ENCODE assay signal across 29 cellular contexts in the genomic region with DNA sequence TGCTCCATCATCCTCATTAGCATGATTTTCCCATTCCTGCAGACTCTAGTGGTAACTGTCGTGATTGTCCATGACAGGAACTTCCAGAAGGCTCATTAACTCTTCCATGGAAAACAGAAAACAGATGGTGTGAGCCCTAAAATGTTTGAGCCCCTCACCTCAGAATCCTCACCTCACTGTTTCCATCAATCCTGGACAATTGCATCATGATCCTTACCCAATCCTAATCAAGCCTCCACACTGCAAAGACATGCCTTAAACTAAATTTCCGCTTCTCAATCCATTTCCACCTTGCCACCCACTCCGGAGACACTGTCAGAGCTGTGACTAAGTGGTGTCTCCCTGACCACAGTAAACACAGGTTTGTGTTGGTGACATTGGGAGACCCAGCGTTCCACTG.
"Had no signal": no experiment of that assay in that cellular context is flagged by ENCODE, and none has a peak within 500 bp of the region (broad histone marks: within the 10 kb centered on the region; RNA-seq: fewer than 3 reads in every experiment).

No MANE protein-coding gene starts in this region.

- H3K27ac Mint-ChIP-seq: naive thymus-derived CD8-positive, alpha-beta T cell; nephron progenitor cell; neural progenitor cell; progenitor cell of endocrine pancreas; stimulated activated effector memory CD8-positive, alpha-beta T cell treated with anti-CD3 and anti-CD28 coated beads, Interleukin-12 subunit alpha, Interleukin-12 subunit beta, amount 100 ng/mL, for 72 hours; stimulated activated naive B cell treated with anti-CD40 and anti-IgM and Interleukin-4, amounts not matched to agents 10 μg/mL and 1 μg/mL and 100 μg/mL, for 72 hours had no signal

- H3K4me1 Mint-ChIP-seq: naive thymus-derived CD8-positive, alpha-beta T cell had no signal

- H3K4me2 ChIP-seq: neural progenitor cell had no signal

- H3K9ac ChIP-seq: neural progenitor cell, parathyroid adenoma had no signal

- H3K9me3 Mint-ChIP-seq: natural killer cell treated with Interleukin-12 subunit alpha and Interleukin-12 subunit beta and Interleukin-15 and Interleukin-18, amount 100 ng/mL, for 72 hours; nephron progenitor cell; stimulated activated effector memory CD8-positive, alpha-beta T cell treated with anti-CD3 and anti-CD28 coated beads, Interleukin-12 subunit alpha, Interleukin-12 subunit beta, amount 100 ng/mL, for 72 hours had no signal

- H3K4me3 Mint-ChIP-seq: naive thymus-derived CD8-positive, alpha-beta T cell; natural killer cell treated with Interleukin-12 subunit alpha and Interleukin-12 subunit beta and Interleukin-15 and Interleukin-18, amount 100 ng/mL, for 72 hours; nephron progenitor cell; neural progenitor cell; stimulated activated effector memory CD8-positive, alpha-beta T cell treated with anti-CD3 and anti-CD28 coated beads, Interleukin-12 subunit alpha, Interleukin-12 subunit beta, amount 100 ng/mL, for 72 hours; stimulated activated naive B cell treated with anti-CD40 and anti-IgM and Interleukin-4, amounts not matched to agents 10 μg/mL and 1 μg/mL and 100 μg/mL, for 72 hours had no signal

- H3K27ac ChIP-seq: neural progenitor cell, ovary, parathyroid adenoma, psoas muscle, right lobe of liver, sigmoid colon, stomach, thoracic aorta, thyroid gland, upper lobe of left lung, vagina had no signal

- H3K27me3 ChIP-seq: neural progenitor cell, ovary, right lobe of liver, sigmoid colon, stomach, thyroid gland, tibial nerve, upper lobe of left lung, vagina had no signal

- H3K79me2 ChIP-seq: parathyroid adenoma had no signal

- H3K27me3 Mint-ChIP-seq: naive thymus-derived CD8-positive, alpha-beta T cell; natural killer cell treated with Interleukin-12 subunit alpha and Interleukin-12 subunit beta and Interleukin-15 and Interleukin-18, amount 100 ng/mL, for 72 hours; progenitor cell of endocrine pancreas; stimulated activated naive B cell treated with anti-CD40 and anti-IgM and Interleukin-4, amounts not matched to agents 10 μg/mL and 1 μg/mL and 100 μg/mL, for 72 hours had no signal

- H2AFZ ChIP-seq: neural progenitor cell, parathyroid adenoma had no signal

- DNase-seq: naive thymus-derived CD8-positive, alpha-beta T cell; nephron progenitor cell; occipital lobe; ovary; posterior cingulate gyrus; psoas muscle; right cardiac atrium; right lobe of liver; sigmoid colon; small intestine; stimulated activated CD4-positive, alpha-beta T cell treated with anti-CD3 and anti-CD28 coated beads, Interleukin-15, amount 100 ng/mL, for 24 hours; stimulated activated CD4-positive, alpha-beta T cell treated with anti-CD3 and anti-CD28 coated beads, Interleukin-2, amount 100 ng/mL, for 24 hours; stimulated activated CD4-positive, alpha-beta T cell treated with anti-CD3 and anti-CD28 coated beads, Interleukin-2, amount 100 ng/mL, for 48 hours; stimulated activated CD4-positive, alpha-beta T cell treated with anti-CD3 and anti-CD28 coated beads, Interleukin-4, amount 100 ng/mL, for 24 hours; stimulated activated naive B cell treated with anti-CD40 and anti-IgM and Interleukin-4, amounts not matched to agents 10 μg/mL and 1 μg/mL and 100 μg/mL, for 72 hours; stimulated activated naive CD4-positive, alpha-beta T cell treated with Interleukin-2 at 50 U/mL for 16 hours; stomach; thyroid gland; trophoblast cell; upper lobe of left lung had no signal

- FAIRE-seq: small intestine, urothelium cell line had no signal

- H3K9me3 ChIP-seq: ovary, psoas muscle, right lobe of liver, sigmoid colon, stomach, thoracic aorta, thyroid gland, tibial nerve, upper lobe of left lung, vagina had no signal

- H3K36me3 Mint-ChIP-seq: naive thymus-derived CD8-positive, alpha-beta T cell; natural killer cell treated with Interleukin-12 subunit alpha and Interleukin-12 subunit beta and Interleukin-15 and Interleukin-18, amount 100 ng/mL, for 72 hours; neural progenitor cell; stimulated activated effector memory CD8-positive, alpha-beta T cell treated with anti-CD3 and anti-CD28 coated beads, Interleukin-12 subunit alpha, Interleukin-12 subunit beta, amount 100 ng/mL, for 72 hours had no signal

- H3K4me3 ChIP-seq: neural progenitor cell, ovary, psoas muscle, right lobe of liver, sigmoid colon, stomach, thoracic aorta, thyroid gland, tibial nerve, upper lobe of left lung, vagina had no signal

- ATAC-seq: naive thymus-derived CD8-positive, alpha-beta T cell; natural killer cell treated with Interleukin-12 subunit alpha and Interleukin-12 subunit beta and Interleukin-15 and Interleukin-18, amount 100 ng/mL, for 72 hours; right cardiac atrium; right lobe of liver had no signal

- H3K4me1 ChIP-seq: parathyroid adenoma, psoas muscle, right lobe of liver, sigmoid colon, thyroid gland, upper lobe of left lung, vagina had no signal

- H3K36me3 ChIP-seq: neural progenitor cell, ovary, right lobe of liver, sigmoid colon, stomach, thoracic aorta, thyroid gland, tibial nerve, upper lobe of left lung, vagina had no signal
